1 cellular context compared by ENCODE assay signal in the genomic region with DNA sequence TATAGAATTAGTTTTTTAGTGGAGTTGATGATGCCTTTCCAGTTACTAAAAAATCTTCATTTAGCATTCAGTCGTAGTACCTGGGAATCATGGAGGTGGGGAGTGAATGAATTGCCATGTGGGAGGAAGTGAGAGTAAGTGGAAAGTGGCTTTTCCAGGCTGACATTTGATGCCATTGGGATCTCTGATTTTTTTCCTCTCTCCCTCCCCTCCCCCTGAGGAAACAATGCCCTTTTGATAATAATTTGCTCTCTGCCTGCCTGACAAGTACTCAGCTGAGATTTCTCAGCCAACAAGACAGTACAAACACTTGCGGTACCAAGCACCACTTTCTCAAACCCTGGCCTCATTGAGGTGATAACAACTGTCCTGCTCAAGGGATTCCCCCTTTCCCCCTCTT.
TF ChIP-seq lines count a peak whose summit lies in the region.

No MANE protein-coding gene starts in this region.

TF ChIP-seq in GM23338, 12 proteins besides CTCF, POLR2A, EP300 and RAD21 (continued from another document):
- TF ChIP-seq, protein P1, sequence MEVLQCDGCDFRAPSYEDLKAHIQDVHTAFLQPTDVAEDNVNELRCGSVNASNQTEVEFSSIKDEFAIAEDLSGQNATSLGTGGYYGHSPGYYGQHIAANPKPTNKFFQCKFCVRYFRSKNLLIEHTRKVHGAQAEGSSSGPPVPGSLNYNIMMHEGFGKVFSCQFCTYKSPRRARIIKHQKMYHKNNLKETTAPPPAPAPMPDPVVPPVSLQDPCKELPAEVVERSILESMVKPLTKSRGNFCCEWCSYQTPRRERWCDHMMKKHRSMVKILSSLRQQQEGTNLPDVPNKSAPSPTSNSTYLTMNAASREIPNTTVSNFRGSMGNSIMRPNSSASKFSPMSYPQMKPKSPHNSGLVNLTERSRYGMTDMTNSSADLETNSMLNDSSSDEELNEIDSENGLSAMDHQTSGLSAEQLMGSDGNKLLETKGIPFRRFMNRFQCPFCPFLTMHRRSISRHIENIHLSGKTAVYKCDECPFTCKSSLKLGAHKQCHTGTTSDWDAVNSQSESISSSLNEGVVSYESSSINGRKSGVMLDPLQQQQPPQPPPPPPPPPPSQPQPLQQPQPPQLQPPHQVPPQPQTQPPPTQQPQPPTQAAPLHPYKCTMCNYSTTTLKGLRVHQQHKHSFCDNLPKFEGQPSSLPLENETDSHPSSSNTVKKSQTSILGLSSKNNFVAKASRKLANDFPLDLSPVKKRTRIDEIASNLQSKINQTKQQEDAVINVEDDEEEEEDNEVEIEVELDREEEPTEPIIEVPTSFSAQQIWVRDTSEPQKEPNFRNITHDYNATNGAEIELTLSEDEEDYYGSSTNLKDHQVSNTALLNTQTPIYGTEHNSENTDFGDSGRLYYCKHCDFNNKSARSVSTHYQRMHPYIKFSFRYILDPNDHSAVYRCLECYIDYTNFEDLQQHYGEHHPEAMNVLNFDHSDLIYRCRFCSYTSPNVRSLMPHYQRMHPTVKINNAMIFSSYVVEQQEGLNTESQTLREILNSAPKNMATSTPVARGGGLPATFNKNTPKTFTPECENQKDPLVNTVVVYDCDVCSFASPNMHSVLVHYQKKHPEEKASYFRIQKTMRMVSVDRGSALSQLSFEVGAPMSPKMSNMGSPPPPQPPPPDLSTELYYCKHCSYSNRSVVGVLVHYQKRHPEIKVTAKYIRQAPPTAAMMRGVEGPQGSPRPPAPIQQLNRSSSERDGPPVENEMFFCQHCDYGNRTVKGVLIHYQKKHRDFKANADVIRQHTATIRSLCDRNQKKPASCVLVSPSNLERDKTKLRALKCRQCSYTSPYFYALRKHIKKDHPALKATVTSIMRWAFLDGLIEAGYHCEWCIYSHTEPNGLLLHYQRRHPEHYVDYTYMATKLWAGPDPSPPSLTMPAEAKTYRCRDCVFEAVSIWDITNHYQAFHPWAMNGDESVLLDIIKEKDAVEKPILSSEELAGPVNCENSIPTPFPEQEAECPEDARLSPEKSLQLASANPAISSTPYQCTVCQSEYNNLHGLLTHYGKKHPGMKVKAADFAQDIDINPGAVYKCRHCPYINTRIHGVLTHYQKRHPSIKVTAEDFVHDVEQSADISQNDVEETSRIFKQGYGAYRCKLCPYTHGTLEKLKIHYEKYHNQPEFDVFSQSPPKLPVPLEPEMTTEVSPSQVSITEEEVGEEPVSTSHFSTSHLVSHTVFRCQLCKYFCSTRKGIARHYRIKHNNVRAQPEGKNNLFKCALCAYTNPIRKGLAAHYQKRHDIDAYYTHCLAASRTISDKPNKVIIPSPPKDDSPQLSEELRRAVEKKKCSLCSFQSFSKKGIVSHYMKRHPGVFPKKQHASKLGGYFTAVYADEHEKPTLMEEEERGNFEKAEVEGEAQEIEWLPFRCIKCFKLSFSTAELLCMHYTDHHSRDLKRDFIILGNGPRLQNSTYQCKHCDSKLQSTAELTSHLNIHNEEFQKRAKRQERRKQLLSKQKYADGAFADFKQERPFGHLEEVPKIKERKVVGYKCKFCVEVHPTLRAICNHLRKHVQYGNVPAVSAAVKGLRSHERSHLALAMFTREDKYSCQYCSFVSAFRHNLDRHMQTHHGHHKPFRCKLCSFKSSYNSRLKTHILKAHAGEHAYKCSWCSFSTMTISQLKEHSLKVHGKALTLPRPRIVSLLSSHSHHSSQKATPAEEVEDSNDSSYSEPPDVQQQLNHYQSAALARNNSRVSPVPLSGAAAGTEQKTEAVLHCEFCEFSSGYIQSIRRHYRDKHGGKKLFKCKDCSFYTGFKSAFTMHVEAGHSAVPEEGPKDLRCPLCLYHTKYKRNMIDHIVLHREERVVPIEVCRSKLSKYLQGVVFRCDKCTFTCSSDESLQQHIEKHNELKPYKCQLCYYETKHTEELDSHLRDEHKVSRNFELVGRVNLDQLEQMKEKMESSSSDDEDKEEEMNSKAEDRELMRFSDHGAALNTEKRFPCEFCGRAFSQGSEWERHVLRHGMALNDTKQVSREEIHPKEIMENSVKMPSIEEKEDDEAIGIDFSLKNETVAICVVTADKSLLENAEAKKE (CRISPR knock-in tag; IDR thresholded peaks at IDR 0.05), result no peak
TF ChIP-seq in GM23338: peak in this region for 0.
